ENCODE assay signal across 10 cellular contexts in genomic region chr15:85457392-85457968, GRCh38.
DNase-seq lines count a peak whose midpoint lies in the region; ATAC-seq and TF ChIP-seq lines count a peak whose summit lies in the region.
"Had no signal": no experiment of that assay in that cellular context is flagged by ENCODE, and none has a peak within 500 bp of the region (broad histone marks: within the 10 kb centered on the region; RNA-seq: fewer than 3 reads in every experiment).

No MANE protein-coding gene starts in this region.

- intact Hi-C loops in testis (cut with DNase I; ENCODE audit: low total_unique reads) = no loop called here

- H3K27me3 ChIP-seq in testis = no peaks in the 10 kb centered on the region

- H3K36me3 ChIP-seq in mesodermal cell (ENCODE audit: control insufficient read depth, insufficient read depth, low read length) (peaks cover 7% of the 10 kb centered on the region), testis (ENCODE audit: low read depth, missing control alignments) (no peaks in the 10 kb centered on the region)

- peaks cover 13% of the 10 kb centered on the region for H3K4me1 ChIP-seq in mesodermal cell (ENCODE audit: control insufficient read depth, insufficient read depth, low read length, poor library complexity, severe bottlenecking)
- H3K4me1 ChIP-seq in testis = no peaks in the 10 kb centered on the region

- H3K9me3 ChIP-seq in mesodermal cell (ENCODE audit: control insufficient read depth, low read length) (peaks cover 6% of the 10 kb centered on the region), testis (no peaks in the 10 kb centered on the region)

- H3K27ac ChIP-seq in mesodermal cell (ENCODE audit: low read depth, low read length, severe bottlenecking) (peak overlapping the region; percentile 6), testis (no peak overlapping the region)
- H3K27ac ChIP-seq: PC-9 had no signal

- ATAC-seq in GM18907 (IDR thresholded peaks at IDR 0.05; ENCODE audit: unreplicated experiment) = peak; percentile 85
- ATAC-seq in HG02588 (IDR thresholded peaks at IDR 0.05; ENCODE audit: unreplicated experiment) = peak; percentile 83

- TF ChIP-seq POLR2A in testis (IDR thresholded peaks at IDR 0.05) = no peak

- DNase-seq in LHCN-M2 (ENCODE audit: low read depth) = peak; percentile 49
- DNase-seq in activated effector memory CD4-positive, alpha-beta T cell treated with Interleukin-2 at 50 U/mL for 16 hours = no peak
- no peak for DNase-seq in activated CD8-positive, alpha-beta memory T cell treated with anti-CD3 and anti-CD28 coated beads for 24 hours
- DNase-seq in testis = no peak
- DNase-seq in NCI-H774 (lab: John Stamatoyannopoulos, UW) = no peak
- DNase-seq: islet precursor cell had no signal

- TF ChIP-seq CTCF in testis (IDR thresholded peaks at IDR 0.05) = no peak

- WGBS in mesodermal cell (ENCODE audit: insufficient coverage in 2 of 2), 2 experiments = 90 to 98% methylated on average over 7 of the region's 8 CpGs
- WGBS in testis, 2 donors = 92% methylated on average over 8 of the region's 8 CpGs

- H3K4me3 ChIP-seq in mesodermal cell (ENCODE audit: extremely low read depth, insufficient read depth, low read length, poor library complexity, severe bottlenecking) (no peak overlapping the region), testis (no peak overlapping the region)
- H3K4me3 ChIP-seq: PC-9 had no signal
